Comparison of ENCODE assay signal across 24 cellular contexts in the genomic region with DNA sequence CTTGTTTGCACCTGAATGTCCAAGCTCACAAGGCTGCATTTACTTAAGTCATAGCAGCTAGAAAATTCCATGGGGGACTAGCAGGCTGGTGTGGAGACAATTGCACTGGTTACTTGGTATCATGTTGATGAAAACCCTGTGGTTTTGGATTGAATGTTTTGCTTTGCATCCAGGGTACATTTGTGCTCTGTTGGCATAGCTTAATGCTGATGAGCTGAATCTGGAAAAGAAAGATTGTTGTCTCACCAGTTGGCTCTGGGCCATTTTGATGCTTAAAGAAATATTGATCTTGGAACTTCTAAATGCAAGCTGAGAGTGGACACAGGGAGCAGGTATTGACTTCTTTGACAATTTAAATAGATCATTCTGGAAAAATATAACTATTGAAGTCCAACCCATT.
DNase-seq lines count a peak whose midpoint lies in the region; ATAC-seq, FAIRE-seq and TF ChIP-seq lines count a peak whose summit lies in the region.
"Had no signal": no experiment of that assay in that cellular context is flagged by ENCODE, and none has a peak within 500 bp of the region (broad histone marks: within the 10 kb centered on the region; RNA-seq: fewer than 3 reads in every experiment).

No MANE protein-coding gene starts in this region.

- no peak overlapping the region for H4K8ac ChIP-seq in mesenchymal stem cell (ENCODE audit: low read length)

- H4K91ac ChIP-seq in mesenchymal stem cell (ENCODE audit: low read length): no peak overlapping the region

- TF ChIP-seq CTCF in VCaP (conservative IDR thresholded peaks at IDR 0.05): no peak

- H3K27ac ChIP-seq in VCaP (peak overlapping the region; percentile 53), mesenchymal stem cell (ENCODE audit: low read length, poor library complexity, severe bottlenecking) (peak overlapping the region; percentile 31)
- H3K27ac ChIP-seq: C4-2B, Peyer's patch had no signal

- no peak overlapping the region for H3K14ac ChIP-seq in mesenchymal stem cell (ENCODE audit: low read length in 2 of 2)

- no peaks in the 10 kb centered on the region for H3K36me3 ChIP-seq in mesenchymal stem cell (ENCODE audit: control insufficient read depth in 1 of 2, insufficient read depth in 2 of 2, low read depth in 1 of 2, low read length in 2 of 2)
- H3K36me3 ChIP-seq: MG63, Peyer's patch had no signal

- no peak overlapping the region for H3K9ac ChIP-seq in mesenchymal stem cell (ENCODE audit: low read length)

- no peaks in the 10 kb centered on the region for H3K4me1 ChIP-seq in mesenchymal stem cell (ENCODE audit: control insufficient read depth, insufficient read depth, low read depth, low read length)
- H3K4me1 ChIP-seq: Peyer's patch had no signal

- H3K4me3 ChIP-seq in mesenchymal stem cell (ENCODE audit: insufficient read depth in 1 of 2, low read depth in 1 of 2, low read length in 2 of 2): no peak overlapping the region
- H3K4me3 ChIP-seq: MG63, Peyer's patch had no signal

- H2BK5ac ChIP-seq in mesenchymal stem cell (ENCODE audit: low read depth, low read length, poor library complexity, severe bottlenecking): no peak overlapping the region

- no peak overlapping the region for H3K18ac ChIP-seq in mesenchymal stem cell (ENCODE audit: low read depth in 1 of 2, low read length in 2 of 2)

- H3K23ac ChIP-seq in mesenchymal stem cell (ENCODE audit: low read length in 2 of 2): no peak overlapping the region

- no peaks in the 10 kb centered on the region for H3K9me3 ChIP-seq in mesenchymal stem cell (ENCODE audit: control insufficient read depth, low read length)
- H3K9me3 ChIP-seq: MG63, Peyer's patch had no signal

- H3K4ac ChIP-seq in mesenchymal stem cell (ENCODE audit: low read depth in 1 of 2, low read length in 2 of 2): no peak overlapping the region

- ATAC-seq in HG02623 (IDR thresholded peaks at IDR 0.05; ENCODE audit: unreplicated experiment): no peak

- H2AK5ac ChIP-seq in mesenchymal stem cell (ENCODE audit: low read length, severe bottlenecking): no peak overlapping the region

- no peak overlapping the region for H2AFZ ChIP-seq in mesenchymal stem cell (ENCODE audit: low read depth, low read length)

- peak; percentile 40 for FAIRE-seq in urothelium cell line (lab: Jason Lieb, UNC)
- FAIRE-seq: A204.1, D721Med had no signal

- no peaks in the 10 kb centered on the region for H3K79me1 ChIP-seq in mesenchymal stem cell (replicated peaks; ENCODE audit: low read length, poor library complexity, severe bottlenecking)

- H3K4me2 ChIP-seq in mesenchymal stem cell (ENCODE audit: low read length, poor library complexity, severe bottlenecking): no peak overlapping the region

- DNase-seq in NCI-H345 (lab: John Stamatoyannopoulos, UW) (peak; percentile 47), NCI-H345 treated with DMSO at 0.1 percent for 48 hours (lab: John Stamatoyannopoulos, UW; ENCODE audit: unreplicated experiment) (no peak), mesenchymal stem cell (no peak), urothelium cell line (ENCODE audit: low spot score) (no peak), KG1 (lab: John Stamatoyannopoulos, UW) (no peak), SHP77 treated with DMSO at 0.1 percent for 48 hours (lab: John Stamatoyannopoulos, UW) (no peak)
- DNase-seq: CD8-positive, alpha-beta memory T cell; DMS53; EL; GF-D8; Karpas-422; MG63; NCI-H1436; NCI-H187 treated with DMSO at 0.1 percent for 48 hours; NCI-H2107; NCI-H2227 treated with DMSO at 0.1 percent for 48 hours; NCI-H524; NCI-H82; Peyer's patch had no signal

- no peak overlapping the region for H2BK15ac ChIP-seq in mesenchymal stem cell (ENCODE audit: low read depth, poor library complexity, severe bottlenecking)

- no peak overlapping the region for H2BK12ac ChIP-seq in mesenchymal stem cell (ENCODE audit: low read length in 2 of 2)

- H2BK120ac ChIP-seq in mesenchymal stem cell (ENCODE audit: low read depth, low read length): no peak overlapping the region

- peaks cover 0 to 4% of the 10 kb centered on the region in 2 experiments for H3K27me3 ChIP-seq in mesenchymal stem cell (ENCODE audit: control insufficient read depth in 1 of 2, insufficient read depth in 1 of 2, low read length in 2 of 2)
- H3K27me3 ChIP-seq: MG63, Peyer's patch had no signal
